In the genomic region with DNA sequence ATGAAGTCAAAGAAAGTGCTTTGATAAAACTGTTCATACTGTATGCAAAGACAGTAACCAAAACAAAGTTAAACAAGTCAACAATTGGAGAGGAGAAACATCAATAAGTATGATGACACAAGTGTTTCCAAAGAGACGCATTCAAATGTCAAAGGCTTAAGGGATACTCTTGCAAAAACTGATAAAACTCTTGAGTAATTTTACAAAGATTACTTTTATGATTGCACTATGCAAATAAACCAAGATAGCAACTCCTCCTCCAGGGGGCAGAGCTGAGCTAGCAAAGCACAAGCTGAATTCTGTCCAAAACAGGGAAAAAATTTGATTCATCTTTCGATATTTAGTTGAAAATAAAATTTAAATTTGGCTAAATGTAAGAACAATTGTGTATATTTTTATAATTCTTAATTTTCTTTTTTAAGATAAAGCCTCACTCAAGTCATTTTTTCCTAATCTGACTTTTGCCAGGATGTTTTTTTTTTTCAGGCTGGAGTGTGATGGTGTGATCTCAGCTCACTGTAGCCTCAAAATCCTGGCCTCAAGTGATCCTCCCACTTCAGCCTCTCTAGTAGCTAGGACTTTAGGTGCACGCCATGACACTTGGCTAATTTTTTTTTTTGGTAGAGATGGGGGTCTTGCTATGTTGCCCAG, we compare ENCODE assay signal across 1 cellular context.
TF ChIP-seq lines count a peak whose summit lies in the region.

No MANE protein-coding gene starts in this region.

TF ChIP-seq in H1, 55 proteins besides CTCF, POLR2A, EP300 and RAD21 (continued from another document):
- TF ChIP-seq SP1 (IDR thresholded peaks at IDR 0.05; ENCODE audit: low read depth, low read length) (no peak), SP4 (IDR thresholded peaks at IDR 0.05; ENCODE audit: low read length) (no peak), CEBPB (IDR thresholded peaks at IDR 0.05; ENCODE audit: low read depth, low read length) (no peak)
